23 cellular contexts compared by ENCODE assay signal in genomic region chr7:129940329-129940728, GRCh38.
"Had no signal": no experiment of that assay in that cellular context is flagged by ENCODE, and none has a peak within 500 bp of the region (broad histone marks: within the 10 kb centered on the region; RNA-seq: fewer than 3 reads in every experiment).

No MANE protein-coding gene starts in this region.

- H3K9me3 Mint-ChIP-seq: effector memory CD8-positive, alpha-beta T cell; memory B cell; naive thymus-derived CD8-positive, alpha-beta T cell had no signal

- H3K4me3 ChIP-seq: adrenal gland, pancreas, sigmoid colon, spleen, thyroid gland had no signal

- ATAC-seq: activated naive CD4-positive, alpha-beta T cell treated with anti-CD3 and anti-CD28 coated beads, Interleukin-2, amount 50 U/mL, for 72 hours; effector memory CD8-positive, alpha-beta T cell; naive thymus-derived CD8-positive, alpha-beta T cell; stimulated activated memory B cell treated with anti-CD40 and anti-IgM and Interleukin-4, amounts not matched to agents 10 μg/mL and 1 μg/mL and 100 μg/mL, for 72 hours had no signal

- H3K27ac Mint-ChIP-seq: activated naive CD4-positive, alpha-beta T cell treated with anti-CD3 and anti-CD28 coated beads, Interleukin-2, amount 50 U/mL, for 72 hours; memory B cell; stimulated activated memory B cell treated with anti-CD40 and anti-IgM and Interleukin-4, amounts not matched to agents 10 μg/mL and 1 μg/mL and 100 μg/mL, for 72 hours had no signal

- H3K27me3 ChIP-seq: adrenal gland, neutrophil, pancreas, sigmoid colon, spleen, thyroid gland had no signal

- H3K27ac ChIP-seq: epithelial cell of prostate, neutrophil, pancreas, spleen, thyroid gland had no signal

- H3K9me3 ChIP-seq: adrenal gland, neutrophil, pancreas, sigmoid colon, thyroid gland had no signal

- FAIRE-seq: astrocyte, bronchial epithelial cell, keratinocyte, pancreas had no signal

- H3K36me3 ChIP-seq: pancreas, sigmoid colon, thyroid gland had no signal

- DNase-seq: activated CD4-positive, alpha-beta T cell treated with anti-CD3 and anti-CD28 coated beads, Interleukin-2, amount 50 U/mL, for 1 hour; activated CD4-positive, CD25-positive, alpha-beta regulatory T cell treated with anti-CD3 and anti-CD28 coated beads, Interleukin-2, amount 50 U/mL, for 72 hours; activated CD8-positive, alpha-beta memory T cell treated with anti-CD3 and anti-CD28 coated beads for 24 hours; activated gamma-delta T cell; effector memory CD8-positive, alpha-beta T cell; foreskin fibroblast; hypothalamus; naive thymus-derived CD8-positive, alpha-beta T cell; sigmoid colon; spleen; stimulated activated CD4-positive, alpha-beta T cell treated with anti-CD3 and anti-CD28 coated beads, Interleukin-4, amount 100 ng/mL, for 4 hours; T-helper 1 cell; thyroid gland had no signal

- H3K4me3 Mint-ChIP-seq: memory B cell; stimulated activated memory B cell treated with anti-CD40 and anti-IgM and Interleukin-4, amounts not matched to agents 10 μg/mL and 1 μg/mL and 100 μg/mL, for 72 hours had no signal

- H3K27me3 Mint-ChIP-seq: effector memory CD8-positive, alpha-beta T cell; memory B cell; naive thymus-derived CD8-positive, alpha-beta T cell; stimulated activated memory B cell treated with anti-CD40 and anti-IgM and Interleukin-4, amounts not matched to agents 10 μg/mL and 1 μg/mL and 100 μg/mL, for 72 hours had no signal
